1 cellular context compared by ENCODE assay signal in the genomic region with DNA sequence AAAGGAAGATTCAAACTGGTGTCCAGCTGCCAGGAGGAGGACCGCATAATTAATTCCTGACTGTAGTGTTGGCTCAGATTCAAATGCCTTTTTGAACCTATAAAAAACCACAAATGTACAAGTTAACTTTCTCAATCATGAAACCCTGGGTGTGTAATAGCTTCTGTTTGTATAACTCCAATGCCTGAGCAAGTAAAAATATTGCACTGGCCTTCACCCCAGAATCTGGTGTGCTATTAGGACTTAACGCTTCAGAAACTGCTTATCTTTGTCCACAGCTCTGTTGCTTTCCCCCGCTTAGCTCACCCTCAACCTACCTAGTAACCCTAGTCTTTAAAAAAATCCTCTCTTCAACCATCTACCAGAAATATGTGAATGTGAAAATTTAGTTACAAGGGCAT.
TF ChIP-seq lines count a peak whose summit lies in the region.

No MANE protein-coding gene starts in this region.

TF ChIP-seq in endothelial cell of umbilical vein, 7 proteins besides CTCF, POLR2A, EP300 and RAD21 (continued from another document):
- TF ChIP-seq POLR2AphosphoS5 (IDR thresholded peaks at IDR 0.05; ENCODE audit: insufficient read depth, low read depth, low read length): no peak
- no peak for TF ChIP-seq GATA2 (IDR thresholded peaks at IDR 0.05; ENCODE audit: insufficient read depth, insufficient read length, low read depth, low read length)
- TF ChIP-seq FOS (IDR thresholded peaks at IDR 0.05; ENCODE audit: borderline replicate concordance, insufficient read depth, low read length): no peak
TF ChIP-seq in endothelial cell of umbilical vein: peak in this region for 0.
